ENCODE assay signal across 21 cellular contexts in genomic region chr2:239337877-239338484, GRCh38.
DNase-seq lines count a peak whose midpoint lies in the region; ATAC-seq and TF ChIP-seq lines count a peak whose summit lies in the region.
"Had no signal": no experiment of that assay in that cellular context is flagged by ENCODE, and none has a peak within 500 bp of the region (broad histone marks: within the 10 kb centered on the region; RNA-seq: fewer than 3 reads in every experiment).

No MANE protein-coding gene starts in this region.

- H3K27me3 ChIP-seq in upper lobe of left lung, result no peaks in the 10 kb centered on the region
- H3K27me3 ChIP-seq: breast epithelium, gastrocnemius medialis had no signal

- peaks cover 11 to 26% (median 16%) of the 10 kb centered on the region in 4 donors for H3K4me1 ChIP-seq in upper lobe of left lung
- H3K4me1 ChIP-seq: A549, breast epithelium had no signal

- TF ChIP-seq POLR2A in upper lobe of left lung (IDR thresholded peaks at IDR 0.05), result no peak

- 88 to 91% methylated on average over 15 of the region's 15 CpGs for WGBS in upper lobe of left lung, 2 donors

- no peak for TF ChIP-seq EP300 in upper lobe of left lung (IDR thresholded peaks at IDR 0.05)

- H3K27ac ChIP-seq in VCaP (peak overlapping the region; percentile 79), upper lobe of left lung (peak overlapping the region in 3 of 4 donors; percentile 9 to 54 (median 48))
- H3K27ac ChIP-seq: A549, breast epithelium, gastrocnemius medialis, RWPE1, thoracic aorta had no signal

- H3K36me3 ChIP-seq in upper lobe of left lung, result no peaks in the 10 kb centered on the region
- H3K36me3 ChIP-seq: breast epithelium, gastrocnemius medialis, thoracic aorta had no signal

- no peak overlapping the region for H3K4me3 ChIP-seq in upper lobe of left lung
- H3K4me3 ChIP-seq: A549, breast epithelium, gastrocnemius medialis, K562, thoracic aorta had no signal

- intact Hi-C loops in left colon (cut with DNase I, micrococcal nuclease), result no loop called here

- H3K9me3 ChIP-seq in upper lobe of left lung, result no peaks in the 10 kb centered on the region
- H3K9me3 ChIP-seq: A549, breast epithelium, gastrocnemius medialis, thoracic aorta had no signal

- TF ChIP-seq CTCF in VCaP (conservative IDR thresholded peaks at IDR 0.05), result no peak
- TF ChIP-seq CTCF in upper lobe of left lung (IDR thresholded peaks at IDR 0.05), result no peak

- DNase-seq in NCI-H2171 treated with DMSO at 0.1 percent for 48 hours (lab: John Stamatoyannopoulos, UW) (peak; percentile 43), NCI-H2171 (lab: John Stamatoyannopoulos, UW) (no peak), left colon (peak; percentile 37 to 62), upper lobe of left lung (no peak), RPMI8226 (no peak), SHP77 treated with DMSO at 0.1 percent for 48 hours (lab: John Stamatoyannopoulos, UW) (no peak), LoVo (ENCODE audit: low spot score) (no peak)
- DNase-seq: activated CD4-positive, alpha-beta memory T cell treated with anti-CD3 and anti-CD28 coated beads, Interleukin-2, amount 10 ng/mL, durations not matched to agents 7 days and 5 days; activated gamma-delta T cell; effector memory CD8-positive, alpha-beta T cell; gastrocnemius medialis; kidney glomerular epithelial cell; NCI-H446 treated with DMSO at 0.1 percent for 48 hours; T-helper 9 cell had no signal

- peak; percentile 88 for ATAC-seq in left colon
- ATAC-seq in upper lobe of left lung (ENCODE audit: low FRiP score in 2 of 2), result no peak
- ATAC-seq: A549; effector memory CD8-positive, alpha-beta T cell; gastrocnemius medialis; K562; natural killer cell treated with Interleukin-12 subunit alpha and Interleukin-12 subunit beta and Interleukin-15 and Interleukin-18, amount 100 ng/mL, for 72 hours had no signal

Comparison
In these comparisons a context has a peak if more than half of its experiments do, and no peak if none do; other contexts are left out.
1. DNase-seq: peak in NCI-H2171 treated with DMSO at 0.1 percent for 48 hours (single experiment) and left colon (2 of 2); none in NCI-H2171 (single experiment), upper lobe of left lung (0 of 2), RPMI8226 (single experiment), SHP77 treated with DMSO at 0.1 percent for 48 hours (single experiment) and LoVo (single experiment).